In the genomic region with DNA sequence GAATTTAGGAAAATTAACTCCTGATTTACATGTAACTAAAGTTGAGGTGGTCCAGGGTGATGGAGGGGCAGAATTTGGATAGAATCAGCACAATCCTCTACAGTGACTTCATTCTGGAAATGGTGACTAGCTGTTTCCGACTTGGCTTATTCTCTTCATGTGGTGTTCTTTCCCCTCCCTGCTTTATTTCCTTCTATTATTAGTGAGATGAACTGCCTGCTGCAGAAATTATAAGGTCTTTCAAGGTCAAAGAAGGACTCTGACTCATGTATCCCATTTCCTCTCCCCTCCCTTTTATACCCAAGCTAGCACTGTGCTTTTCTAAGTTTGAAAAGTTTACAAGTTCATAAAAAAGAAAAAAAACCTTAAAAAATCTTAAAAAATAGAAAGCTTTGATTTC, we compare ENCODE assay signal across 11 cellular contexts. TPM values are rescaled to one million over a fixed set of nuclear protein-coding genes. Genes with fewer than 3 reads are reported as not detected.
DNase-seq lines count a peak whose midpoint lies in the region; ATAC-seq and TF ChIP-seq lines count a peak whose summit lies in the region.
"Had no signal": no experiment of that assay in that cellular context is flagged by ENCODE, and none has a peak within 500 bp of the region (broad histone marks: within the 10 kb centered on the region; RNA-seq: fewer than 3 reads in every experiment).

No MANE protein-coding gene starts in this region.

- H3K27ac ChIP-seq in ascending aorta (peak overlapping the region; percentile 77 to 79), stomach smooth muscle (ENCODE audit: low read length) (peak overlapping the region; percentile 4)
- H3K27ac ChIP-seq: foreskin keratinocyte, neutrophil had no signal

- no peak for ATAC-seq in HG02642 (IDR thresholded peaks at IDR 0.05; ENCODE audit: poor library complexity, unreplicated experiment)
- no peak for ATAC-seq in GM18870 (IDR thresholded peaks at IDR 0.05; ENCODE audit: unreplicated experiment)
- ATAC-seq: foreskin keratinocyte had no signal

- H3K4me1 ChIP-seq in ascending aorta (peaks cover 8 to 20% of the 10 kb centered on the region in 2 donors), stomach smooth muscle (ENCODE audit: control insufficient read depth, insufficient read depth, low read length) (peaks cover 4% of the 10 kb centered on the region)

- H3K9me3 ChIP-seq in ascending aorta: no peaks in the 10 kb centered on the region
- no peaks in the 10 kb centered on the region for H3K9me3 ChIP-seq in stomach smooth muscle (ENCODE audit: control insufficient read depth in 2 of 2, low read length in 2 of 2)
- H3K9me3 ChIP-seq: neutrophil had no signal

- H3K4me3 ChIP-seq in ascending aorta (no peak overlapping the region), stomach smooth muscle (ENCODE audit: low read length in 2 of 2) (no peak overlapping the region)
- H3K4me3 ChIP-seq: GM23338 had no signal

- TF ChIP-seq CTCF in ascending aorta (IDR thresholded peaks at IDR 0.05): no peak

- intact Hi-C loops in ascending aorta (cut with DNase I): no loop called here

- H3K36me3 ChIP-seq in ascending aorta (no peaks in the 10 kb centered on the region), stomach smooth muscle (ENCODE audit: control insufficient read depth in 2 of 2, insufficient read depth in 2 of 2, low read length in 2 of 2) (no peaks in the 10 kb centered on the region)
- H3K36me3 ChIP-seq: neutrophil had no signal

- H3K27me3 ChIP-seq in ascending aorta (no peaks in the 10 kb centered on the region), stomach smooth muscle (ENCODE audit: control insufficient read depth in 1 of 2, insufficient read depth in 2 of 2, low read length in 2 of 2) (no peaks in the 10 kb centered on the region)
- H3K27me3 ChIP-seq: foreskin keratinocyte had no signal

- DNase-seq in LHCN-M2 (ENCODE audit: low read depth): peak; percentile 88
- DNase-seq in ascending aorta (ENCODE audit: low spot score in 2 of 2): no peak
- peak; percentile 29 for DNase-seq in hepatic stellate cell (ENCODE audit: low spot score)
- no peak for DNase-seq in NCI-H146 treated with DMSO at 0.1 percent for 48 hours (lab: John Stamatoyannopoulos, UW; ENCODE audit: unreplicated experiment)
- DNase-seq: activated effector memory CD4-positive, alpha-beta T cell treated with Interleukin-2 at 50 U/mL for 16 hours; foreskin keratinocyte had no signal

- no peak overlapping the region for H3K9ac ChIP-seq in stomach smooth muscle (ENCODE audit: low read length in 2 of 2)

RNA-seq across cellular contexts. Expression of a gene that starts 12.2 kb away (rescaled TPM):
- total RNA-seq in LHCN-M2 (2014; rRNA removed): 98.6 and 427 TPM in 2 replicates
- 145 TPM for polyA plus RNA-seq in LHCN-M2 (2012)
- total RNA-seq in ascending aorta: 12.9 TPM

RNA-seq across cellular contexts. Expression of a gene that starts 39.8 kb away (rescaled TPM):
- total RNA-seq in LHCN-M2 (2014; rRNA removed): 2.4 and 2.6 TPM in 2 replicates
- polyA plus RNA-seq in LHCN-M2 (2012): 0.56 TPM
- 58.0 TPM for total RNA-seq in ascending aorta

Comparison
In these comparisons a context has a peak if more than half of its experiments do, and no peak if none do; other contexts are left out.
1. DNase-seq: peak in LHCN-M2 (single experiment) and hepatic stellate cell (single experiment); none in ascending aorta (0 of 2) and NCI-H146 treated with DMSO at 0.1 percent for 48 hours (single experiment).
2. RNA of a gene that starts 39.8 kb away (total RNA-seq): 58.0 TPM in ascending aorta (single experiment); 2.4 to 2.6 TPM in LHCN-M2; every median in the first group is over 10 times any median in the second.